Comparison of ENCODE assay signal across 34 cellular contexts in genomic region chr18:7684357-7684756, GRCh38.
"Had no signal": no experiment of that assay in that cellular context is flagged by ENCODE, and none has a peak within 500 bp of the region (broad histone marks: within the 10 kb centered on the region; RNA-seq: fewer than 3 reads in every experiment).

No MANE protein-coding gene starts in this region.

- ATAC-seq: activated CD8-positive, alpha-beta T cell treated with anti-CD3 and anti-CD28 coated beads for 36 hours; activated T-cell treated with anti-CD3 and anti-CD28 coated beads, Interleukin-2, amount 50 U/mL, for 72 hours; activated T-helper 17 cell treated with anti-CD3 and anti-CD28 coated beads, Interleukin-2, amount 50 U/mL, for 72 hours had no signal

- H3K27ac ChIP-seq: KMS-11, PC-9, VCaP had no signal

- H3K27ac Mint-ChIP-seq: activated B cell treated with CpG ODN at 0.5 μM for 24 hours; activated CD4-positive, alpha-beta T cell treated with anti-CD3 and anti-CD28 coated beads, Interleukin-2, amount 10 ng/mL, durations not matched to agents 24 days and 14 days; activated CD8-positive, alpha-beta T cell treated with anti-CD3 and anti-CD28 coated beads for 36 hours; activated naive CD8-positive, alpha-beta T cell treated with anti-CD3 and anti-CD28 coated beads for 36 hours; activated T-cell treated with anti-CD3 and anti-CD28 coated beads, Interleukin-2, amount 50 U/mL, for 72 hours; activated T-helper 17 cell treated with anti-CD3 and anti-CD28 coated beads, Interleukin-2, amount 50 U/mL, for 72 hours had no signal

- H3K36me3 Mint-ChIP-seq: activated naive CD8-positive, alpha-beta T cell treated with anti-CD3 and anti-CD28 coated beads for 36 hours had no signal

- H2AFZ ChIP-seq: PC-9 had no signal

- H3K9ac ChIP-seq: KMS-11 had no signal

- H3K4me1 Mint-ChIP-seq: activated B cell treated with CpG ODN at 0.5 μM for 24 hours; activated CD4-positive, alpha-beta T cell treated with anti-CD3 and anti-CD28 coated beads, Interleukin-2, amount 10 ng/mL, durations not matched to agents 24 days and 14 days; activated naive CD8-positive, alpha-beta T cell treated with anti-CD3 and anti-CD28 coated beads for 36 hours; activated T-helper 17 cell treated with anti-CD3 and anti-CD28 coated beads, Interleukin-2, amount 50 U/mL, for 72 hours had no signal

- H3K27me3 Mint-ChIP-seq: activated B cell treated with CpG ODN at 0.5 μM for 24 hours; activated CD4-positive, alpha-beta T cell treated with anti-CD3 and anti-CD28 coated beads, Interleukin-2, amount 10 ng/mL, durations not matched to agents 24 days and 14 days; activated CD8-positive, alpha-beta T cell treated with anti-CD3 and anti-CD28 coated beads for 36 hours; activated naive CD8-positive, alpha-beta T cell treated with anti-CD3 and anti-CD28 coated beads for 36 hours; activated T-helper 17 cell treated with anti-CD3 and anti-CD28 coated beads, Interleukin-2, amount 50 U/mL, for 72 hours had no signal

- H3K4me3 ChIP-seq: PC-9 had no signal

- DNase-seq: activated B cell treated with CpG ODN at 0.5 μM for 24 hours; activated CD4-positive, alpha-beta T cell treated with anti-CD3 and anti-CD28 coated beads, Interleukin-2, amount 10 ng/mL, durations not matched to agents 24 days and 14 days; activated CD4-positive, alpha-beta T cell treated with anti-CD3 and anti-CD28 coated beads, Interleukin-2, amount 50 U/mL, for 4 hours; activated CD4-positive, CD25-positive, alpha-beta regulatory T cell treated with anti-CD3 and anti-CD28 coated beads, Interleukin-2, amount 50 U/mL, for 72 hours; activated CD8-positive, alpha-beta T cell treated with anti-CD3 and anti-CD28 coated beads for 36 hours; activated effector memory CD4-positive, alpha-beta T cell treated with anti-CD3 and anti-CD28 coated beads, Interleukin-2, amount 50 U/mL, for 16 hours; activated naive CD4-positive, alpha-beta T cell; activated naive CD4-positive, alpha-beta T cell treated with anti-CD3 and anti-CD28 coated beads, Interleukin-2, amount 50 U/mL, for 16 hours; activated naive CD8-positive, alpha-beta T cell treated with anti-CD3 and anti-CD28 coated beads for 36 hours; activated T-cell treated with anti-CD3 and anti-CD28 coated beads, Interleukin-2, amount 50 U/mL, for 1 hour; activated T-cell treated with anti-CD3 and anti-CD28 coated beads, Interleukin-2, amount 50 U/mL, for 72 hours; amniotic stem cell; aorta; caudate nucleus; NCI-H1092 treated with DMSO at 0.1 percent for 48 hours; NCI-H1417; NCI-H146; NCI-H187; NCI-H2029 treated with DMSO at 0.1 percent for 48 hours; NCI-H2107; NCI-H2171; NCI-H510A; NCI-H526; NCI-H748 treated with DMSO at 0.1 percent for 48 hours; NK-92 treated with Interleukin-12 subunit alpha and Interleukin-12 subunit beta, amount 100 ng/mL, for 24 hours; PC-9; SIG-M5; SW 1271; T-helper 1 cell; T-helper 2 cell; T-helper 9 cell had no signal

- H3K4me2 ChIP-seq: KMS-11, PC-9 had no signal

- H3K4me3 Mint-ChIP-seq: activated B cell treated with CpG ODN at 0.5 μM for 24 hours; activated CD4-positive, alpha-beta T cell treated with anti-CD3 and anti-CD28 coated beads, Interleukin-2, amount 10 ng/mL, durations not matched to agents 24 days and 14 days; activated CD8-positive, alpha-beta T cell treated with anti-CD3 and anti-CD28 coated beads for 36 hours; activated naive CD8-positive, alpha-beta T cell treated with anti-CD3 and anti-CD28 coated beads for 36 hours; activated T-cell treated with anti-CD3 and anti-CD28 coated beads, Interleukin-2, amount 50 U/mL, for 72 hours; activated T-helper 17 cell treated with anti-CD3 and anti-CD28 coated beads, Interleukin-2, amount 50 U/mL, for 72 hours had no signal

- H3K9me3 Mint-ChIP-seq: activated B cell treated with CpG ODN at 0.5 μM for 24 hours; activated CD4-positive, alpha-beta T cell treated with anti-CD3 and anti-CD28 coated beads, Interleukin-2, amount 10 ng/mL, durations not matched to agents 24 days and 14 days; activated CD8-positive, alpha-beta T cell treated with anti-CD3 and anti-CD28 coated beads for 36 hours; activated naive CD8-positive, alpha-beta T cell treated with anti-CD3 and anti-CD28 coated beads for 36 hours; activated T-cell treated with anti-CD3 and anti-CD28 coated beads, Interleukin-2, amount 50 U/mL, for 72 hours; activated T-helper 17 cell treated with anti-CD3 and anti-CD28 coated beads, Interleukin-2, amount 50 U/mL, for 72 hours had no signal
